10 cellular contexts compared by ENCODE assay signal in genomic region chr5:14212838-14213237, GRCh38.
DNase-seq lines count a peak whose midpoint lies in the region; ATAC-seq and TF ChIP-seq lines count a peak whose summit lies in the region.
"Had no signal": no experiment of that assay in that cellular context is flagged by ENCODE, and none has a peak within 500 bp of the region (broad histone marks: within the 10 kb centered on the region; RNA-seq: fewer than 3 reads in every experiment).

No MANE protein-coding gene starts in this region.

- H2AFZ ChIP-seq in MM.1S (ENCODE audit: low read length) (peak overlapping the region; percentile 3; the same call in 1 of the 2 replicates), neural progenitor cell (replicated peaks) (no peak overlapping the region)

- peaks cover 31% of the 10 kb centered on the region for H3K4me1 Mint-ChIP-seq in neural progenitor cell
- peaks cover 0 to 40% (median 0%) of the 10 kb centered on the region in 4 donors for H3K4me1 Mint-ChIP-seq in naive thymus-derived CD8-positive, alpha-beta T cell

- no peak overlapping the region for H3K4me3 Mint-ChIP-seq in neural progenitor cell
- H3K4me3 Mint-ChIP-seq in naive thymus-derived CD8-positive, alpha-beta T cell: no peak overlapping the region
- H3K4me3 Mint-ChIP-seq: activated CD4-positive, alpha-beta memory T cell treated with anti-CD3 and anti-CD28 coated beads for 36 hours; natural killer cell treated with Interleukin-12 subunit alpha and Interleukin-12 subunit beta and Interleukin-15 and Interleukin-18, amount 100 ng/mL, for 72 hours had no signal

- peaks cover 66% of the 10 kb centered on the region for H3K4me1 ChIP-seq in MM.1S (ENCODE audit: low read length)
- peaks cover 44% of the 10 kb centered on the region for H3K4me1 ChIP-seq in neural progenitor cell
- H3K4me1 ChIP-seq in right cardiac atrium (ENCODE audit: control insufficient read depth, insufficient read depth, low read length): peaks cover 13% of the 10 kb centered on the region

- H3F3A ChIP-seq in MM.1S (ENCODE audit: insufficient read depth, low read length) (peaks cover 47% of the 10 kb centered on the region), neural progenitor cell (ENCODE audit: low read depth) (no peaks in the 10 kb centered on the region)

- WGBS in right cardiac atrium: 64% methylated on average over 4 of the region's 4 CpGs

- H3K36me3 Mint-ChIP-seq in neural progenitor cell: peaks cover 5% of the 10 kb centered on the region
- H3K36me3 Mint-ChIP-seq in naive thymus-derived CD8-positive, alpha-beta T cell: no peaks in the 10 kb centered on the region
- H3K36me3 Mint-ChIP-seq: activated CD4-positive, alpha-beta memory T cell treated with anti-CD3 and anti-CD28 coated beads for 36 hours; natural killer cell treated with Interleukin-12 subunit alpha and Interleukin-12 subunit beta and Interleukin-15 and Interleukin-18, amount 100 ng/mL, for 72 hours had no signal

- H3K9me2 ChIP-seq in MM.1S (replicated peaks; ENCODE audit: insufficient read depth, low read length): no peaks in the 10 kb centered on the region

- intact Hi-C loops in right cardiac atrium (cut with DNase I): no loop called here

- H3K9me3 Mint-ChIP-seq in neural progenitor cell: peaks cover 3% of the 10 kb centered on the region
- no peaks in the 10 kb centered on the region for H3K9me3 Mint-ChIP-seq in naive thymus-derived CD8-positive, alpha-beta T cell
- H3K9me3 Mint-ChIP-seq: activated CD4-positive, alpha-beta memory T cell treated with anti-CD3 and anti-CD28 coated beads for 36 hours; natural killer cell treated with Interleukin-12 subunit alpha and Interleukin-12 subunit beta and Interleukin-15 and Interleukin-18, amount 100 ng/mL, for 72 hours had no signal

- no peak for TF ChIP-seq CTCF in MM.1S (IDR thresholded peaks at IDR 0.05; ENCODE audit: low read length)
- TF ChIP-seq CTCF in neural progenitor cell (IDR thresholded peaks at IDR 0.05): no peak

- H4K20me1 ChIP-seq in MM.1S (ENCODE audit: insufficient read depth, low read length): no peaks in the 10 kb centered on the region
- peaks cover 96% of the 10 kb centered on the region for H4K20me1 ChIP-seq in neural progenitor cell (ENCODE audit: low read depth)

- ATAC-seq in GM18861 (IDR thresholded peaks at IDR 0.05; ENCODE audit: unreplicated experiment): peak; percentile 22
- ATAC-seq in HG02571 (IDR thresholded peaks at IDR 0.05; ENCODE audit: unreplicated experiment): peak; percentile 26
- ATAC-seq in naive thymus-derived CD8-positive, alpha-beta T cell: no peak
- no peak for ATAC-seq in right cardiac atrium
- no peak for ATAC-seq in GM18858 (IDR thresholded peaks at IDR 0.05; ENCODE audit: unreplicated experiment)
- ATAC-seq: natural killer cell treated with Interleukin-12 subunit alpha and Interleukin-12 subunit beta and Interleukin-15 and Interleukin-18, amount 100 ng/mL, for 72 hours had no signal

- H3K27me3 Mint-ChIP-seq in neural progenitor cell (ENCODE audit: insufficient read depth, low read depth): no peaks in the 10 kb centered on the region
- peaks cover 2 to 31% (median 7%) of the 10 kb centered on the region in 5 donors for H3K27me3 Mint-ChIP-seq in naive thymus-derived CD8-positive, alpha-beta T cell

- H3K36me3 ChIP-seq in MM.1S (replicated peaks; ENCODE audit: insufficient read depth, low read length) (no peaks in the 10 kb centered on the region), neural progenitor cell (no peaks in the 10 kb centered on the region)

- peak overlapping the region; percentile 77 for H3K4me2 ChIP-seq in MM.1S (ENCODE audit: low read depth, low read length)
- H3K4me2 ChIP-seq in neural progenitor cell: no peak overlapping the region

- H3K27me3 ChIP-seq in MM.1S (replicated peaks; ENCODE audit: insufficient read depth, low read length) (no peaks in the 10 kb centered on the region), neural progenitor cell (no peaks in the 10 kb centered on the region), right cardiac atrium (ENCODE audit: control insufficient read depth, insufficient read depth) (no peaks in the 10 kb centered on the region)

- DNase-seq in MM.1S: peak; percentile 85
- DNase-seq in neural progenitor cell (ENCODE audit: low spot score): no peak
- DNase-seq in naive thymus-derived CD8-positive, alpha-beta T cell: no peak
- DNase-seq in right cardiac atrium: no peak
- DNase-seq in NCI-H2196 treated with DMSO at 0.1 percent for 48 hours (lab: John Stamatoyannopoulos, UW; ENCODE audit: unreplicated experiment): no peak
- DNase-seq: activated CD4-positive, alpha-beta memory T cell treated with anti-CD3 and anti-CD28 coated beads for 36 hours had no signal

- peak overlapping the region; percentile 70 for H3K9ac ChIP-seq in MM.1S (ENCODE audit: low read length)
- H3K9ac ChIP-seq in neural progenitor cell: no peak overlapping the region

- H3K4me3 ChIP-seq in MM.1S (ENCODE audit: low read length) (peak overlapping the region; percentile 34), neural progenitor cell (no peak overlapping the region), right cardiac atrium (ENCODE audit: low read length) (no peak overlapping the region)

- H3K9me3 ChIP-seq in MM.1S (replicated peaks; ENCODE audit: insufficient read depth, low read length) (no peaks in the 10 kb centered on the region), neural progenitor cell (ENCODE audit: low read depth) (no peaks in the 10 kb centered on the region), right cardiac atrium (ENCODE audit: control insufficient read depth, low read length) (no peaks in the 10 kb centered on the region)

- H3K79me2 ChIP-seq in MM.1S (ENCODE audit: low read length) (peaks cover 72% of the 10 kb centered on the region), neural progenitor cell (ENCODE audit: low read depth) (peaks cover 97% of the 10 kb centered on the region)

- POLR2A ChIA-PET in naive thymus-derived CD8-positive, alpha-beta T cell (lab: Charles Lee): no interaction called here

- H3K27ac ChIP-seq in MM.1S (ENCODE audit: low read length) (peak overlapping the region; percentile 97), neural progenitor cell (no peak overlapping the region), right cardiac atrium (ENCODE audit: low read length) (no peak overlapping the region)

- H3K27ac Mint-ChIP-seq in neural progenitor cell: peak overlapping the region; percentile 65
- peak overlapping the region in 1 of 10 donors; percentile 17 for H3K27ac Mint-ChIP-seq in naive thymus-derived CD8-positive, alpha-beta T cell
- H3K27ac Mint-ChIP-seq: activated CD4-positive, alpha-beta memory T cell treated with anti-CD3 and anti-CD28 coated beads for 36 hours had no signal

Comparison
In these comparisons a context has a peak if more than half of its experiments do, and no peak if none do; other contexts are left out.
1. ATAC-seq: peak in GM18861 (single experiment) and HG02571 (single experiment); none in naive thymus-derived CD8-positive, alpha-beta T cell (0 of 2), right cardiac atrium (0 of 2) and GM18858 (single experiment).